ENCODE assay signal across 8 cellular contexts in the genomic region with DNA sequence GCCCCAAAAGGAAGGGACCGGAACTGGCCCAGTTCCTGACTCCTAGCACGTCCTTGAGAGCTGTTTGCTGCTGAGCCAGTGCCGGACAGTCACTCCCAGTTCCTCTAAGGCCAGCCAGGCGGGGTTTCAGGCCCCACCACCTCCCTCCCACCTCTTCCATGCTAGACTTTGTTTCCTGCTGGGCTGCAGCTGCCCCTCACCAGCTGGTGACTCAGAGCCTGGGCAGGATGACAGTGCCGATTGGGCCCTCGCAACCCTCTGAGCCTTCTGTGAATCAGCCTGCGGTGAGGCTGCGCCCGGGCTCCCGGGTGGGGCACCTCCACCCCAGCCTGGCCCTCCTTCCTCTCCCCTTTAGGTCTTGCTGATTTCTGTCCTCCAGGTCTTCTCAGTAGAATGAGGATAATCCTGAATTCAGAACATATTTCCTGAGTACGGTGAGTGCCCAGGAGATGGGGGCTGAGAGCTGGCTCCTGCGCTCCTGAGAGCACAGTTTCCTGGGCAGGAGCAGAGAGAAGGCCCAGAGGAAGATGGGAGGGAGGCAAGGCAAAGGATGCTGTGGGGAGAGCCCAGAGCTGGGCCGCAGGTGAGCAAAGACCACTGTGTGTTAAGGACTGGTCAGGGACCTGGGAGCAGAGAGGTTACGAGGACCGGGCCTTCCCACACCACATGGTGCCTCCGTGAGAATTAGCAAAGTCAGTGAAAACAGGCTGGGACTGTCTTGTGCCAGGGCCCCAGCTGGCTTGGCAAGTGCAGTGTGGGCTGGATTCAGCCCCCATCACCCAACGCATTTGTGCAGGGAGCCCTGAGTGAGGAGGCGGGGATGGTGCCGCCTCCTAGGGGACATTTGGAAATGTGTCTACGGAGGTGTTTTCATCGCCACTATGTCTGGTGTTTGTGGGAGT. TPM values are rescaled to one million over a fixed set of nuclear protein-coding genes. Genes with fewer than 3 reads are reported as not detected.
DNase-seq lines count a peak whose midpoint lies in the region; ATAC-seq, FAIRE-seq and TF ChIP-seq lines count a peak whose summit lies in the region.

No MANE protein-coding gene starts in this region.

- no peaks in the 10 kb centered on the region for H3K36me3 Mint-ChIP-seq in activated naive CD8-positive, alpha-beta T cell treated with anti-CD3 and anti-CD28 coated beads for 36 hours
- H3K36me3 Mint-ChIP-seq in glutamatergic neuron (ENCODE audit: unreplicated experiment), result no peaks in the 10 kb centered on the region

- peak overlapping the region; percentile 66 to 93 (median 86) for H3K27ac ChIP-seq in pancreas
- peak overlapping the region; percentile 93 for H3K27ac ChIP-seq in suprapubic skin

- H3K27me3 Mint-ChIP-seq in activated naive CD8-positive, alpha-beta T cell treated with anti-CD3 and anti-CD28 coated beads for 36 hours, result no peaks in the 10 kb centered on the region
- peaks cover 4% of the 10 kb centered on the region for H3K27me3 Mint-ChIP-seq in glutamatergic neuron (ENCODE audit: unreplicated experiment)

- H3K9me3 ChIP-seq in pancreas, result no peaks in the 10 kb centered on the region
- no peaks in the 10 kb centered on the region for H3K9me3 ChIP-seq in suprapubic skin

- no peaks in the 10 kb centered on the region for H3K9me3 Mint-ChIP-seq in activated naive CD8-positive, alpha-beta T cell treated with anti-CD3 and anti-CD28 coated beads for 36 hours
- peaks cover 4% of the 10 kb centered on the region for H3K9me3 Mint-ChIP-seq in glutamatergic neuron (ENCODE audit: unreplicated experiment)

- peak; percentile 70 to 90 (median 79) for ATAC-seq in pancreas
- no peak for ATAC-seq in GM19467 (IDR thresholded peaks at IDR 0.05; ENCODE audit: unreplicated experiment)

- peak overlapping the region; percentile 62 for H3K4me3 Mint-ChIP-seq in activated naive CD8-positive, alpha-beta T cell treated with anti-CD3 and anti-CD28 coated beads for 36 hours
- H3K4me3 Mint-ChIP-seq in glutamatergic neuron (ENCODE audit: unreplicated experiment), result peak overlapping the region; percentile 64

- H3K4me3 ChIP-seq in LNCaP clone FGC (ENCODE audit: low read depth, low read length), result no peak overlapping the region
- peak overlapping the region in 3 of 4 donors; percentile 7 to 32 (median 25) for H3K4me3 ChIP-seq in pancreas
- peak overlapping the region; percentile 27 for H3K4me3 ChIP-seq in suprapubic skin

- TF ChIP-seq CTCF in LNCaP clone FGC (IDR thresholded peaks at IDR 0.05; ENCODE audit: control insufficient read depth, extremely low read depth, insufficient read depth) (0 out of 2 replicates have a peak, but pooled peaks have one; percentile 10), glutamatergic neuron (IDR thresholded peaks at IDR 0.05; ENCODE audit: partially characterized antibody, unreplicated experiment) (no peak), pancreas (IDR thresholded peaks at IDR 0.05) (peak in 2 of 4 donors; percentile 8 to 13), suprapubic skin (IDR thresholded peaks at IDR 0.05) (peak in 1 of 2 donors; percentile 18)

- no peak for FAIRE-seq in pancreas (lab: Jason Lieb, UNC)

- 6 to 9% methylated on average over 21 of the region's 21 CpGs for WGBS in pancreas, 2 donors
- 17% methylated on average over 21 of the region's 21 CpGs for WGBS in suprapubic skin

- no peaks in the 10 kb centered on the region for H3K27me3 ChIP-seq in pancreas
- no peaks in the 10 kb centered on the region for H3K27me3 ChIP-seq in suprapubic skin

- intact Hi-C loops in pancreas (cut with DNase I), result no loop called here

- no peak for TF ChIP-seq POLR2A in suprapubic skin (IDR thresholded peaks at IDR 0.05)

- no peak for TF ChIP-seq EP300 in suprapubic skin (IDR thresholded peaks at IDR 0.05)

- DNase-seq in DMS153 (lab: John Stamatoyannopoulos, UW) (peak; percentile 88), LNCaP clone FGC (ENCODE audit: low read depth) (peak; percentile 65), SW 1271 (lab: John Stamatoyannopoulos, UW) (peak; percentile 94 to 98), glutamatergic neuron (peak; percentile 65), pancreas (peak; percentile 85 to 92 (median 90)), suprapubic skin (ENCODE audit: low spot score in 2 of 2) (peak; percentile 92 to 95)
- DNase-seq in activated naive CD8-positive, alpha-beta T cell treated with anti-CD3 and anti-CD28 coated beads for 36 hours, result peak; percentile 83

- no peaks in the 10 kb centered on the region for H3K36me3 ChIP-seq in pancreas
- no peaks in the 10 kb centered on the region for H3K36me3 ChIP-seq in suprapubic skin

- H3K27ac Mint-ChIP-seq in activated naive CD8-positive, alpha-beta T cell treated with anti-CD3 and anti-CD28 coated beads for 36 hours, result peak overlapping the region; percentile 54
- peak overlapping the region; percentile 92 for H3K27ac Mint-ChIP-seq in glutamatergic neuron (ENCODE audit: unreplicated experiment)

- peaks cover 33 to 53% (median 34%) of the 10 kb centered on the region in 3 donors for H3K4me1 ChIP-seq in pancreas
- H3K4me1 ChIP-seq in suprapubic skin, result peaks cover 44% of the 10 kb centered on the region

- H3K4me1 Mint-ChIP-seq in activated naive CD8-positive, alpha-beta T cell treated with anti-CD3 and anti-CD28 coated beads for 36 hours, result peaks cover 25% of the 10 kb centered on the region
- H3K4me1 Mint-ChIP-seq in glutamatergic neuron (ENCODE audit: low read depth, unreplicated experiment), result peaks cover 8% of the 10 kb centered on the region

RNA-seq across cellular contexts. Expression of a gene that starts 32.9 kb away (rescaled TPM):
- total RNA-seq in activated naive CD8-positive, alpha-beta T cell treated with anti-CD3 and anti-CD28 coated beads for 36 hours, result 10 to 100 TPM; 18.8 to 19.9 TPM
- total RNA-seq in glutamatergic neuron (ENCODE audit: unreplicated experiment) (402 TPM), pancreas (10 to 100 TPM; 14.3 to 33.0 (median 22.0) TPM), suprapubic skin (10 to 100 TPM; 18.4 to 28.2 (median 24.5) TPM)
- 10 to 100 TPM; 17.6 to 46.4 TPM for polyA plus RNA-seq in pancreas

Comparison
In these comparisons a context has a peak if more than half of its experiments do, and no peak if none do; other contexts are left out.
1. RNA of a gene that starts 32.9 kb away (total RNA-seq): 402 TPM in glutamatergic neuron (single experiment); 18.4 to 28.2 TPM in suprapubic skin, 14.3 to 33.0 TPM in pancreas and 18.8 to 19.9 TPM in activated naive CD8-positive, alpha-beta T cell treated with anti-CD3 and anti-CD28 coated beads for 36 hours; every median in the first group is over 10 times any median in the second.
2. Peak in every context shown above with its lines, with median percentiles within 50 percentile points of each other: DNase-seq.